In genomic region chr1:4273747-4274146, GRCh38 we compare ENCODE assay signal across 28 cellular contexts.
"Had no signal": no experiment of that assay in that cellular context is flagged by ENCODE, and none has a peak within 500 bp of the region (broad histone marks: within the 10 kb centered on the region; RNA-seq: fewer than 3 reads in every experiment).

No MANE protein-coding gene starts in this region.

- H3K4me1 ChIP-seq: colonic mucosa, esophagus muscularis mucosa, esophagus squamous epithelium, foreskin keratinocyte, gastrocnemius medialis, gastroesophageal sphincter, heart left ventricle, heart right ventricle had no signal

- H3K27ac ChIP-seq: colonic mucosa, coronary artery, dorsolateral prefrontal cortex, epithelial cell of prostate, esophagus muscularis mucosa, esophagus squamous epithelium, foreskin keratinocyte, gastrocnemius medialis, gastroesophageal sphincter, heart left ventricle, heart right ventricle had no signal

- H3K9me3 ChIP-seq: colonic mucosa, gastrocnemius medialis had no signal

- ATAC-seq: effector memory CD8-positive, alpha-beta T cell; esophagus mucosa; foreskin keratinocyte; gastrocnemius medialis; gastroesophageal sphincter; heart left ventricle; heart right ventricle had no signal

- H3K27me3 Mint-ChIP-seq: dendritic cell treated with granulocyte-macrophage colony-stimulating factor and Interleukin-4, amounts not matched to agents 40 ng/mL and 50 ng/mL, for 4 days had no signal

- H3K36me3 ChIP-seq: colonic mucosa, esophagus muscularis mucosa, esophagus squamous epithelium, gastrocnemius medialis, gastroesophageal sphincter, heart left ventricle, heart right ventricle had no signal

- DNase-seq: colonic mucosa; cortex of kidney; dorsolateral prefrontal cortex; effector CD4-positive, alpha-beta T cell; effector CD8-positive, alpha-beta T cell; effector memory CD4-positive, alpha-beta T cell; effector memory CD8-positive, alpha-beta T cell; endodermal cell; erythroblast; esophagus squamous epithelium; foreskin fibroblast; foreskin keratinocyte; foreskin melanocyte; gastrocnemius medialis; glutamatergic neuron; head of caudate nucleus; heart left ventricle; heart right ventricle had no signal

- FAIRE-seq: colon, endometrium, endothelial cell of umbilical vein, frontal cortex had no signal

- H3K27me3 ChIP-seq: colonic mucosa, foreskin keratinocyte had no signal

- H3K27ac Mint-ChIP-seq: dendritic cell treated with granulocyte-macrophage colony-stimulating factor and Interleukin-4, amounts not matched to agents 40 ng/mL and 50 ng/mL, for 4 days; effector memory CD8-positive, alpha-beta T cell; endodermal cell had no signal

- H3K4me3 Mint-ChIP-seq: dendritic cell treated with granulocyte-macrophage colony-stimulating factor and Interleukin-4, amounts not matched to agents 40 ng/mL and 50 ng/mL, for 4 days; effector memory CD8-positive, alpha-beta T cell; endodermal cell had no signal

- H3K4me3 ChIP-seq: colonic mucosa, coronary artery, dorsolateral prefrontal cortex, esophagus muscularis mucosa, esophagus squamous epithelium, gastrocnemius medialis, gastroesophageal sphincter, heart left ventricle, heart right ventricle had no signal
